In the genomic region with DNA sequence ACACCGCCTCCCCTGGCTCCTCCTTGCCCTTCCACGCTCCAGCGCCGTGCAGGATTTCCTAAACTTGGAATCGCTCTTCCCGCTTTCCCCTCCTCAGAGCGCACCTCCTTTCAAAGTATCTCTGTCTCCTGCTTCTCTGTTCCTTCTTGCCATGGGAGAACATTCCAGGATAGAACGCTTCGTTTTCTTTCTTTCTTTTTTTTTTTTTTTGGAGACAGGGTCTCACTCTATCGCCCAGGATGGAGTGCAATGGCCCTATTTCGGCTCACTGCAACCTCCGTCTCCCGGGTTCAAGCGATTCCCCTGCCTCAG, we compare ENCODE assay signal across 8 cellular contexts. TPM values are rescaled to one million over a fixed set of nuclear protein-coding genes. Genes with fewer than 3 reads are reported as not detected.
DNase-seq lines count a peak whose midpoint lies in the region; ATAC-seq and TF ChIP-seq lines count a peak whose summit lies in the region.

No MANE protein-coding gene starts in this region.

- TF ChIP-seq POLR2A in vagina (IDR thresholded peaks at IDR 0.05), result no peak

- intact Hi-C loops in left ventricle myocardium inferior (cut with micrococcal nuclease) (no loop called here), Right ventricle myocardium superior (cut with DNase I) (no loop called here), mammary epithelial cell (cut with micrococcal nuclease) (no loop called here), vagina (cut with DNase I) (no loop called here)

- dilution Hi-C loops in mammary epithelial cell (cut with HindIII; ENCODE audit: low sequenced_read_pairs), result no loop called here

- H2AFZ ChIP-seq in mammary epithelial cell (ENCODE audit: low read depth, low read length), result peak overlapping the region; percentile 98

- peak overlapping the region; percentile 97 for H3K4me2 ChIP-seq in mammary epithelial cell (ENCODE audit: insufficient read depth, low read depth, low read length)

- H3K9me3 ChIP-seq in left ventricle myocardium inferior (replicated peaks), result no peaks in the 10 kb centered on the region
- H3K9me3 ChIP-seq in mammary epithelial cell (replicated peaks; ENCODE audit: insufficient read depth, low read length), result no peaks in the 10 kb centered on the region
- H3K9me3 ChIP-seq in vagina, result no peaks in the 10 kb centered on the region

- peaks cover 9% of the 10 kb centered on the region for H3K36me3 ChIP-seq in left ventricle myocardium inferior
- H3K36me3 ChIP-seq in mammary epithelial cell (ENCODE audit: insufficient read depth, low read length), result no peaks in the 10 kb centered on the region
- H3K36me3 ChIP-seq in vagina, result no peaks in the 10 kb centered on the region

- 1% methylated on average over 11 of the region's 14 CpGs for WGBS in mammary epithelial cell (ENCODE audit: low coverage, missing lambda C conversion rate)

- peaks cover 44% of the 10 kb centered on the region for H3K79me2 ChIP-seq in mammary epithelial cell (ENCODE audit: insufficient read depth, low read length)

- H3K27ac ChIP-seq in left ventricle myocardium inferior (replicated peaks) (peak overlapping the region; percentile 93), mammary epithelial cell (ENCODE audit: insufficient read depth, low read depth, low read length) (peak overlapping the region; percentile 87), vagina (peak overlapping the region; percentile 89)

- H3K9ac ChIP-seq in mammary epithelial cell (ENCODE audit: insufficient read depth, low read length), result peak overlapping the region; percentile 91

- BruUV-seq in mammary epithelial cell (replicated peaks; lab: Mats Ljungman, UMichigan), result no TSS peak

- ATAC-seq in Right ventricle myocardium superior (ENCODE audit: poor library complexity) (no peak), HG03108 (IDR thresholded peaks at IDR 0.05; ENCODE audit: unreplicated experiment) (no peak)

- H3K4me1 ChIP-seq in left ventricle myocardium inferior, result peaks cover 41% of the 10 kb centered on the region
- H3K4me1 ChIP-seq in mammary epithelial cell (ENCODE audit: insufficient read depth, low read length), result peaks cover 6% of the 10 kb centered on the region
- H3K4me1 ChIP-seq in vagina, result peaks cover 28% of the 10 kb centered on the region

- H3K4me3 ChIP-seq in left ventricle myocardium inferior, result peak overlapping the region; percentile 93
- peak overlapping the region; percentile 64 to 97 (median 97) for H3K4me3 ChIP-seq in mammary epithelial cell (replicated peaks in 1 of 3; ENCODE audit: insufficient read depth in 1 of 3, low read depth in 2 of 3, low read length in 3 of 3)
- H3K4me3 ChIP-seq in vagina, result peak overlapping the region; percentile 79 to 97

- no peak for DNase-seq in left ventricle myocardium inferior
- no peak for DNase-seq in Right ventricle myocardium superior
- no peak for DNase-seq in mammary epithelial cell
- DNase-seq in mesothelial cell of epicardium (ENCODE audit: low spot score in 2 of 2, unreplicated experiment in 2 of 2), result no peak
- no peak for DNase-seq in vagina (ENCODE audit: extremely low spot score in 2 of 2)
- no peak for DNase-seq in Ammon's horn (ENCODE audit: low spot score)
- no peak for DNase-seq in central memory CD4-positive, alpha-beta T cell

- peak overlapping the region; percentile 98 for H3K27ac Mint-ChIP-seq in mesothelial cell of epicardium

- H3K36me3 Mint-ChIP-seq in mesothelial cell of epicardium, result peaks cover 5% of the 10 kb centered on the region

- H3K27me3 Mint-ChIP-seq in mesothelial cell of epicardium (ENCODE audit: low read depth), result no peaks in the 10 kb centered on the region

- TF ChIP-seq CTCF in left ventricle myocardium inferior (IDR thresholded peaks at IDR 0.05; ENCODE audit: borderline replicate concordance) (no peak), mammary epithelial cell (conservative IDR thresholded peaks at IDR 0.05 in 1 of 2, IDR thresholded peaks at IDR 0.05 in 1 of 2; ENCODE audit: extremely low read depth in 1 of 2, insufficient read depth in 1 of 2, low read depth in 1 of 2, low read length in 2 of 2) (no peak), mesothelial cell of epicardium (IDR thresholded peaks at IDR 0.05; ENCODE audit: unreplicated experiment) (no peak), vagina (IDR thresholded peaks at IDR 0.05) (no peak)

- no peaks in the 10 kb centered on the region for H3K9me3 Mint-ChIP-seq in mesothelial cell of epicardium

- H3K4me3 Mint-ChIP-seq in mesothelial cell of epicardium, result peak overlapping the region; percentile 91

- peaks cover 16% of the 10 kb centered on the region for H3K4me1 Mint-ChIP-seq in mesothelial cell of epicardium

- H4K20me1 ChIP-seq in mammary epithelial cell (ENCODE audit: insufficient read depth, low read length), result no peaks in the 10 kb centered on the region

- in situ Hi-C loops in mammary epithelial cell (cut with MboI; ENCODE audit: low sequenced_read_pairs in 2 of 2), result loop anchor here (25.0 kb wide), 1 partner anchor 716 kb away; a partner anchor contains a TSS

- H3K27me3 ChIP-seq in left ventricle myocardium inferior (ENCODE audit: low read depth) (no peaks in the 10 kb centered on the region), mammary epithelial cell (ENCODE audit: insufficient read depth, low read length) (no peaks in the 10 kb centered on the region), vagina (no peaks in the 10 kb centered on the region)

- CTCF ChIA-PET in mammary epithelial cell (lab: Charles Lee; ENCODE audit: low non-redundant PET), result no interaction called here

RNA-seq across cellular contexts. Expression of a gene that starts 0.6 kb away (rescaled TPM):
- total RNA-seq in left ventricle myocardium inferior, result 32.0 TPM
- total RNA-seq in Right ventricle myocardium superior, result 28.3 TPM
- 10 to 100 TPM; 18.1 to 23.7 TPM for total RNA-seq in mammary epithelial cell
- 8.3 TPM for polyA plus RNA-seq in mammary epithelial cell
- polyA minus RNA-seq in mammary epithelial cell, result 21.9 TPM
- total RNA-seq in mesothelial cell of epicardium, result 21.6 to 24.7 TPM (median 22.7 TPM) in 3 replicates
- 17.7 TPM for total RNA-seq in vagina
